ENCODE assay signal across 1 cellular context in genomic region chr12:52337054-52337453, GRCh38.
A peak's percentile ranks its signal among the peaks of the same experiment; 100 is the strongest.
TF ChIP-seq lines count a peak whose summit lies in the region.

No MANE protein-coding gene starts in this region.

TF ChIP-seq in H1, 55 proteins besides CTCF, POLR2A, EP300 and RAD21:
- TF ChIP-seq EGR1 (IDR thresholded peaks at IDR 0.05; ENCODE audit: borderline replicate concordance, low read depth, low read length) (no peak), BACH1 (IDR thresholded peaks at IDR 0.05; ENCODE audit: low read length) (0 out of 2 replicates have a peak, but pooled peaks have one; percentile 11), ATF3 (IDR thresholded peaks at IDR 0.05; ENCODE audit: insufficient read depth, low read depth, low read length) (no peak), CEBPB (IDR thresholded peaks at IDR 0.05; ENCODE audit: low read depth, low read length) (no peak)
TF ChIP-seq in H1: peak in this region for 1.
